Comparison of ENCODE assay signal across 8 cellular contexts in genomic region chr11:2151500-2152257, GRCh38. TPM values are rescaled to one million over a fixed set of nuclear protein-coding genes. Genes with fewer than 3 reads are reported as not detected.
DNase-seq lines count a peak whose midpoint lies in the region; ATAC-seq and TF ChIP-seq lines count a peak whose summit lies in the region.

No MANE protein-coding gene starts in this region.

- H2BK120ac ChIP-seq in neuronal stem cell (ENCODE audit: low read depth, low read length): no peak overlapping the region

- 0 out of 2 replicates have a peak, but pooled peaks cover 3% of the 10 kb centered on the region for H3K4me1 ChIP-seq in Karpas-422 (ENCODE audit: low read length)
- peaks cover 8 to 31% of the 10 kb centered on the region in 2 donors for H3K4me1 ChIP-seq in neuronal stem cell (ENCODE audit: control insufficient read depth in 2 of 2, insufficient read depth in 1 of 2, low read depth in 1 of 2, low read length in 2 of 2)
- H3K4me1 ChIP-seq in stomach smooth muscle (ENCODE audit: control insufficient read depth, insufficient read depth, low read length): peaks cover 5% of the 10 kb centered on the region

- H3K9ac ChIP-seq in Karpas-422 (ENCODE audit: low read length): no peak overlapping the region
- H3K9ac ChIP-seq in neuronal stem cell (ENCODE audit: low read depth, low read length, poor library complexity): no peak overlapping the region
- H3K9ac ChIP-seq in stomach smooth muscle (ENCODE audit: low read length in 2 of 2): peak overlapping the region in 1 of 2 donors; percentile 52

- H4K20me1 ChIP-seq in Karpas-422 (ENCODE audit: insufficient read depth, low read depth, low read length): peaks cover 3% of the 10 kb centered on the region; the same call in 1 of the 2 replicates

- ATAC-seq in HG03097 (IDR thresholded peaks at IDR 0.05; ENCODE audit: low FRiP score, unreplicated experiment): no peak

- no peaks in the 10 kb centered on the region for H3K27me3 ChIP-seq in Karpas-422 (ENCODE audit: low read length)
- H3K27me3 ChIP-seq in neuronal stem cell (ENCODE audit: control insufficient read depth in 3 of 3, insufficient read depth in 3 of 3, low read depth in 1 of 3, low read length in 3 of 3): peaks cover 0 to 61% (median 19%) of the 10 kb centered on the region in 3 experiments
- peaks cover 23 to 41% of the 10 kb centered on the region in 2 donors for H3K27me3 ChIP-seq in stomach smooth muscle (ENCODE audit: control insufficient read depth in 1 of 2, insufficient read depth in 2 of 2, low read length in 2 of 2)

- no peak overlapping the region for H3K23ac ChIP-seq in neuronal stem cell (ENCODE audit: low read depth, low read length, poor library complexity)

- no peak overlapping the region for H3K14ac ChIP-seq in neuronal stem cell (ENCODE audit: low read length)

- peak overlapping the region; percentile 95 for H3K18ac ChIP-seq in neuronal stem cell (ENCODE audit: low read length)

- H3K79me1 ChIP-seq in neuronal stem cell (ENCODE audit: low read depth, low read length): no peaks in the 10 kb centered on the region

- no peak overlapping the region for H2BK5ac ChIP-seq in neuronal stem cell (ENCODE audit: low read length)

- H4K91ac ChIP-seq in neuronal stem cell (ENCODE audit: low read depth, low read length, poor library complexity): no peak overlapping the region

- H3K9me2 ChIP-seq in Karpas-422 (replicated peaks; ENCODE audit: insufficient read depth, low read length): no peaks in the 10 kb centered on the region

- H3K79me2 ChIP-seq in Karpas-422 (ENCODE audit: low read length): no peaks in the 10 kb centered on the region

- H2BK12ac ChIP-seq in neuronal stem cell (ENCODE audit: low read length): no peak overlapping the region

- H3K4me3 ChIP-seq in Karpas-422 (ENCODE audit: low read length): no peak overlapping the region
- H3K4me3 ChIP-seq in fibroblast of the aortic adventitia (ENCODE audit: low read depth, low read length): no peak overlapping the region
- H3K4me3 ChIP-seq in neuronal stem cell (ENCODE audit: low read length in 2 of 2): no peak overlapping the region
- H3K4me3 ChIP-seq in stomach smooth muscle (ENCODE audit: low read length in 2 of 2): peak overlapping the region; percentile 51 to 54

- peak overlapping the region; percentile 76 for H2BK15ac ChIP-seq in neuronal stem cell (ENCODE audit: low read length)

- no peaks in the 10 kb centered on the region for H3K9me3 ChIP-seq in Karpas-422 (ENCODE audit: low read length)
- H3K9me3 ChIP-seq in neuronal stem cell (replicated peaks in 1 of 2; ENCODE audit: control insufficient read depth in 2 of 2, insufficient read depth in 1 of 2, low read depth in 1 of 2, low read length in 2 of 2): no peaks in the 10 kb centered on the region
- no peaks in the 10 kb centered on the region for H3K9me3 ChIP-seq in stomach smooth muscle (ENCODE audit: control insufficient read depth in 2 of 2, low read length in 2 of 2)

- peak; percentile 46 for DNase-seq in DMS153 (lab: John Stamatoyannopoulos, UW)
- peak; percentile 92 for DNase-seq in Karpas-422
- peak; percentile 49 for DNase-seq in RPMI7951 (ENCODE audit: low read depth)
- peak; percentile 54 to 63 for DNase-seq in activated T-helper 1 cell treated with anti-CD3 and anti-CD28 coated beads, Interleukin-2, amount 50 U/mL, for 16 hours (ENCODE audit: low read depth in 1 of 2, low spot score in 1 of 2)
- peak; percentile 72 for DNase-seq in fibroblast of the aortic adventitia (ENCODE audit: low read depth)
- DNase-seq in neuronal stem cell (ENCODE audit: low spot score): peak; percentile 86

- H3K27ac ChIP-seq in Karpas-422 (ENCODE audit: low read length) (no peak overlapping the region), neuronal stem cell (replicated peaks; ENCODE audit: low read length) (no peak overlapping the region), stomach smooth muscle (ENCODE audit: low read length) (no peak overlapping the region)

- H2AFZ ChIP-seq in Karpas-422 (ENCODE audit: low read length) (no peak overlapping the region), neuronal stem cell (ENCODE audit: low read length) (peak overlapping the region; percentile 66)

- WGBS in neuronal stem cell (ENCODE audit: extremely low coverage in 2 of 2, insufficient read length in 2 of 2, insufficient replicate concordance in 1 of 2), 2 donors: no CpG with 5 or more reads among the region's 22 CpGs

- no peak overlapping the region for H4K8ac ChIP-seq in neuronal stem cell (ENCODE audit: low read depth, low read length)

- peak; percentile 79 for TF ChIP-seq CTCF in fibroblast of the aortic adventitia (IDR thresholded peaks at IDR 0.05; ENCODE audit: insufficient read depth, low read length)

- no peaks in the 10 kb centered on the region for H3K36me3 ChIP-seq in Karpas-422 (ENCODE audit: insufficient read depth, low read length)
- no peaks in the 10 kb centered on the region for H3K36me3 ChIP-seq in neuronal stem cell (replicated peaks in 1 of 2; ENCODE audit: control insufficient read depth in 2 of 2, insufficient read depth in 2 of 2, low read length in 2 of 2)
- no peaks in the 10 kb centered on the region for H3K36me3 ChIP-seq in stomach smooth muscle (ENCODE audit: control insufficient read depth in 2 of 2, insufficient read depth in 2 of 2, low read length in 2 of 2)

- H2AK5ac ChIP-seq in neuronal stem cell (ENCODE audit: low read depth, low read length): peak overlapping the region; percentile 33

- H3K4ac ChIP-seq in neuronal stem cell (ENCODE audit: low read length): no peak overlapping the region

- H3K4me2 ChIP-seq in Karpas-422 (ENCODE audit: low read depth, low read length, poor library complexity, severe bottlenecking): no peak overlapping the region
- H3K4me2 ChIP-seq in neuronal stem cell (ENCODE audit: insufficient read depth, low read length, poor library complexity, severe bottlenecking): peak overlapping the region; percentile 36

RNA-seq across cellular contexts. Expression of gene INS, which starts 9.3 kb away (rescaled TPM):
- total RNA-seq in Karpas-422 (2014; rRNA removed; shearing (Covaris generic); ENCODE audit: low replicate concordance): not detected in 2 replicates
- not detected in 2 replicates for total RNA-seq in RPMI7951 (2014; rRNA removed; shearing (Covaris generic))
- not detected in 2 replicates for total RNA-seq in fibroblast of the aortic adventitia (ENCODE audit: low replicate concordance)
- not detected for polyA plus RNA-seq in neuronal stem cell (2013, experiment 1 of 2)
- not detected for polyA plus RNA-seq in neuronal stem cell (2013, experiment 2 of 2)

RNA-seq across cellular contexts. Expression of gene IGF2, which starts 12.5 kb away (rescaled TPM):
- not detected in 2 replicates for total RNA-seq in Karpas-422 (2014; rRNA removed; shearing (Covaris generic); ENCODE audit: low replicate concordance)
- total RNA-seq in RPMI7951 (2014; rRNA removed; shearing (Covaris generic)): not detected in 2 replicates
- 3.3 and 4.2 TPM in 2 replicates for total RNA-seq in fibroblast of the aortic adventitia (ENCODE audit: low replicate concordance)
- 11.8 TPM for polyA plus RNA-seq in neuronal stem cell (2013, experiment 1 of 2)
- polyA plus RNA-seq in neuronal stem cell (2013, experiment 2 of 2): 11.0 TPM

RNA-seq across cellular contexts. Expression of gene TH, which starts 19.9 kb away (rescaled TPM):
- not detected in 2 replicates for total RNA-seq in Karpas-422 (2014; rRNA removed; shearing (Covaris generic); ENCODE audit: low replicate concordance)
- total RNA-seq in RPMI7951 (2014; rRNA removed; shearing (Covaris generic)): 0.24 and 0.88 TPM in 2 replicates
- not detected in 2 replicates for total RNA-seq in fibroblast of the aortic adventitia (ENCODE audit: low replicate concordance)
- 1.0 TPM for polyA plus RNA-seq in neuronal stem cell (2013, experiment 1 of 2)
- polyA plus RNA-seq in neuronal stem cell (2013, experiment 2 of 2): 0.82 TPM

Comparison
In these comparisons a context has a peak if more than half of its experiments do, and no peak if none do; other contexts are left out.
1. H3K4me3 ChIP-seq: peak in stomach smooth muscle (2 of 2); none in Karpas-422 (single experiment), fibroblast of the aortic adventitia (single experiment) and neuronal stem cell (0 of 2).
2. Peak in every context shown above with its lines, with median percentiles within 50 percentile points of each other: DNase-seq.